Comparison of ENCODE assay signal across 10 cellular contexts in the genomic region with DNA sequence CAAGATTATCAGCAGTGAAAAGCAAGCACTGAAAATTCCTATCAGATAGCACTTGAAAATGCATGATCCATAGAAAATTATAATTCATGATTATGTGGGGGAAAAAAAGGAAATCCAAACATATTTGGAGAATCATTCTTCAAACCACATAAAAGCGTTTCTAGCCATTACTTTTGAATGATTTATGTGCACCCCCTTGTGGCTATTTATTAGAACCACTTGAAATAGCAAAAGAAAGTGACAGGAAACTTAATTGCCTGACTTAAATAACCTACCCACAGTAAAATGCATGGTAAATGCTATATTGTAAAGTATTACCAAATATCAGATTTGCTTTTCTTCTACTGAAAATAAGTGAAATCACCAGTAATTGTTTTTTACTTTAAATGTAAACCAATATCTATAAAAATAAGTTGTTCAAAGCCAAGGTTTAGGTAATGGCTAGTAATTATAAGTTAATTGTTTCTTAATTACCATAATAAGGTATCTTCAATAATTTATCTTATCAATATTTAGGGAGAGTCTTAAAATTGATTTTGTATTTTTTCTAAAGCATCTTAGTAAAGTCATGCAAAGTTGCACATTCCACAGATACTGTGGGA.
DNase-seq lines count a peak whose midpoint lies in the region; ATAC-seq, FAIRE-seq and TF ChIP-seq lines count a peak whose summit lies in the region.
"Had no signal": no experiment of that assay in that cellular context is flagged by ENCODE, and none has a peak within 500 bp of the region (broad histone marks: within the 10 kb centered on the region; RNA-seq: fewer than 3 reads in every experiment).

No MANE protein-coding gene starts in this region.

- peak; percentile 33 for ATAC-seq in upper lobe of right lung

- no peak overlapping the region for H3K27ac Mint-ChIP-seq in glutamatergic neuron (ENCODE audit: unreplicated experiment)
- H3K27ac Mint-ChIP-seq: stimulated activated naive CD8-positive, alpha-beta T cell treated with anti-CD3 and anti-CD28 coated beads, Interleukin-15, Interleukin-2, amounts not matched to agents 100 ng/mL and 50 ng/mL, for 24 hours had no signal

- no peaks in the 10 kb centered on the region for H3K27me3 Mint-ChIP-seq in glutamatergic neuron (ENCODE audit: unreplicated experiment)
- H3K27me3 Mint-ChIP-seq: stimulated activated naive CD8-positive, alpha-beta T cell treated with anti-CD3 and anti-CD28 coated beads, Interleukin-15, Interleukin-2, amounts not matched to agents 100 ng/mL and 50 ng/mL, for 24 hours had no signal

- H3K27me3 ChIP-seq in left ventricle myocardium inferior (ENCODE audit: low read depth) (no peaks in the 10 kb centered on the region), upper lobe of right lung (no peaks in the 10 kb centered on the region)

- H3K9me3 ChIP-seq in left ventricle myocardium inferior (replicated peaks) = no peaks in the 10 kb centered on the region
- H3K9me3 ChIP-seq in upper lobe of right lung = no peaks in the 10 kb centered on the region

- H3K4me3 Mint-ChIP-seq in glutamatergic neuron (ENCODE audit: unreplicated experiment) = no peak overlapping the region
- H3K4me3 Mint-ChIP-seq: stimulated activated naive CD8-positive, alpha-beta T cell treated with anti-CD3 and anti-CD28 coated beads, Interleukin-15, Interleukin-2, amounts not matched to agents 100 ng/mL and 50 ng/mL, for 24 hours had no signal

- DNase-seq in left ventricle myocardium inferior (no peak), cardiac septum (ENCODE audit: low spot score) (no peak), NCI-H1105 treated with DMSO at 0.1 percent for 48 hours (lab: John Stamatoyannopoulos, UW) (peak; percentile 35), glutamatergic neuron (no peak), upper lobe of right lung (no peak), NCI-H187 treated with DMSO at 0.1 percent for 48 hours (lab: John Stamatoyannopoulos, UW) (no peak), cortex of kidney (lab: John Stamatoyannopoulos, UW) (no peak)

- peak; percentile 84 for FAIRE-seq in TTC549 (lab: Jason Lieb, UNC)
- FAIRE-seq: colon had no signal

- TF ChIP-seq CTCF in left ventricle myocardium inferior (IDR thresholded peaks at IDR 0.05; ENCODE audit: borderline replicate concordance) (peak; percentile 80), glutamatergic neuron (IDR thresholded peaks at IDR 0.05; ENCODE audit: partially characterized antibody, unreplicated experiment) (peak; percentile 81), upper lobe of right lung (IDR thresholded peaks at IDR 0.05) (peak; percentile 58)

- peaks cover 13% of the 10 kb centered on the region for H3K4me1 Mint-ChIP-seq in glutamatergic neuron (ENCODE audit: low read depth, unreplicated experiment)

- H3K4me1 ChIP-seq in left ventricle myocardium inferior = peaks cover 14% of the 10 kb centered on the region
- no peaks in the 10 kb centered on the region for H3K4me1 ChIP-seq in upper lobe of right lung

- H3K9me3 Mint-ChIP-seq in glutamatergic neuron (ENCODE audit: unreplicated experiment) = no peaks in the 10 kb centered on the region
- H3K9me3 Mint-ChIP-seq: stimulated activated naive CD8-positive, alpha-beta T cell treated with anti-CD3 and anti-CD28 coated beads, Interleukin-15, Interleukin-2, amounts not matched to agents 100 ng/mL and 50 ng/mL, for 24 hours had no signal

- intact Hi-C loops in left ventricle myocardium inferior (cut with micrococcal nuclease) = loop anchor here (2.0 to 10.0 kb wide), 3 partner anchors 69 to 279 kb away; no protein-coding TSS in a partner anchor
- intact Hi-C loops in cardiac septum (cut with DNase I) = loop anchor here (2.0 kb wide), 1 partner anchor 279 kb away; no protein-coding TSS in a partner anchor
- intact Hi-C loops in upper lobe of right lung (cut with DNase I) = loop anchor here (5.0 to 10.0 kb wide), 2 partner anchors 173 to 261 kb away; no protein-coding TSS in a partner anchor

- H3K36me3 ChIP-seq in left ventricle myocardium inferior = no peaks in the 10 kb centered on the region
- H3K36me3 ChIP-seq in upper lobe of right lung = no peaks in the 10 kb centered on the region

- H3K4me3 ChIP-seq in left ventricle myocardium inferior = no peak overlapping the region
- H3K4me3 ChIP-seq in upper lobe of right lung = no peak overlapping the region

- H3K27ac ChIP-seq in left ventricle myocardium inferior (replicated peaks) = no peak overlapping the region
- H3K27ac ChIP-seq in upper lobe of right lung = no peak overlapping the region

- no peaks in the 10 kb centered on the region for H3K36me3 Mint-ChIP-seq in glutamatergic neuron (ENCODE audit: unreplicated experiment)
